Comparison of ENCODE assay signal across 31 cellular contexts in the genomic region with DNA sequence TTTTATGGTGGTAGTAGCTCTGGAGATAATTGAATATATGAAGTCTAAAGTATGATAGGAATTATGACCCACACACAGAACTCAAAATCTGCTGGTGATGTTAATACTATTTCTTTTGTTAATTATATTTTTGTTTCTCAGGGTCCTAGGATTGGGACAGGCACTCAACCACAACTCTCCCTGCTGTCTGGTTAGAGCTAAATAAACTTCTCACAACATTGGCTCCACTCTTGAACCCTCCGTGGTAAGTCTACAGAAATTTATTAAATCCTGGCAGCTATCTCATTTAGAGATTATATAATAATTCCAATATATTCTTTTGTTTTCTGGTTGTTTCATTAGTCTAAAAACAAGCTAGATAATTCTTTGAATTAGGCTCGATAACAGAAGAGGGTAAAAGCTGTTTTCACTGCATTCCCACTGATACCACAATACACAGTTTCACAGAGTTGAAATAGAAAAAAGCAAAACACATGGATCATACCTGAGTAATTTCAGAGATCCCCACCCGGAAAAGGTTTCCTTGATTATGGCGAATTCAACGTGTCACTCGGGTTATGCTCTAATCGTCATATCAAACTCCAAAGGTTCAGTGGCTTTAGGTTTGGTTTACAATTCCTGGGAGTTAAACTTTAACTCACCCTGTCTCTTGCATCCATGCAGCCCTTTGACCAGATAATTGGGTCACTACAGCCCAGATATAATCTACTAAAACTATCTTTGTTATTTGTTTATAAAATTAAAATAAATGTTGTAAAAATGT. TPM values are rescaled to one million over a fixed set of nuclear protein-coding genes. Genes with fewer than 3 reads are reported as not detected.
DNase-seq lines count a peak whose midpoint lies in the region; ATAC-seq and TF ChIP-seq lines count a peak whose summit lies in the region.
"Had no signal": no experiment of that assay in that cellular context is flagged by ENCODE, and none has a peak within 500 bp of the region (broad histone marks: within the 10 kb centered on the region; RNA-seq: fewer than 3 reads in every experiment).

A gene with protein sequence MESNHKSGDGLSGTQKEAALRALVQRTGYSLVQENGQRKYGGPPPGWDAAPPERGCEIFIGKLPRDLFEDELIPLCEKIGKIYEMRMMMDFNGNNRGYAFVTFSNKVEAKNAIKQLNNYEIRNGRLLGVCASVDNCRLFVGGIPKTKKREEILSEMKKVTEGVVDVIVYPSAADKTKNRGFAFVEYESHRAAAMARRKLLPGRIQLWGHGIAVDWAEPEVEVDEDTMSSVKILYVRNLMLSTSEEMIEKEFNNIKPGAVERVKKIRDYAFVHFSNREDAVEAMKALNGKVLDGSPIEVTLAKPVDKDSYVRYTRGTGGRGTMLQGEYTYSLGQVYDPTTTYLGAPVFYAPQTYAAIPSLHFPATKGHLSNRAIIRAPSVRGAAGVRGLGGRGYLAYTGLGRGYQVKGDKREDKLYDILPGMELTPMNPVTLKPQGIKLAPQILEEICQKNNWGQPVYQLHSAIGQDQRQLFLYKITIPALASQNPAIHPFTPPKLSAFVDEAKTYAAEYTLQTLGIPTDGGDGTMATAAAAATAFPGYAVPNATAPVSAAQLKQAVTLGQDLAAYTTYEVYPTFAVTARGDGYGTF (minus strand): TSS at position 531 of the 763 bp plus-strand sequence. CDS start 25,687 bp downstream, outside the sequence.

- H3K36me3 ChIP-seq in Caco-2 (ENCODE audit: control insufficient read depth, insufficient read depth, low read length) = no peaks in the 10 kb centered on the region
- no peaks in the 10 kb centered on the region for H3K36me3 ChIP-seq in rectal smooth muscle tissue (ENCODE audit: control insufficient read depth, insufficient read depth, low read length)
- H3K36me3 ChIP-seq in H7 (replicated peaks; ENCODE audit: control insufficient read depth, insufficient read depth, low read length) = no peaks in the 10 kb centered on the region
- no peaks in the 10 kb centered on the region for H3K36me3 ChIP-seq in uterus
- H3K36me3 ChIP-seq: lower lobe of right lung had no signal

- peak within 1 kb of the TSS; percentile 55 for H3K4me3 ChIP-seq in Caco-2 (ENCODE audit: low read depth, low read length)
- H3K4me3 ChIP-seq in rectal smooth muscle tissue (ENCODE audit: low read length) = peak within 1 kb of the TSS; percentile 42
- no peak within 1 kb of the TSS for H3K4me3 ChIP-seq in H7 (ENCODE audit: insufficient read depth, low read depth, low read length)
- no peak within 1 kb of the TSS for H3K4me3 ChIP-seq in uterus
- H3K4me3 ChIP-seq: lower lobe of right lung had no signal

- CTCF ChIA-PET in Caco-2 (lab: Charles Lee) = interaction anchor here (1.2 kb wide), 1 partner anchor 53 kb away, joined by 5 read pairs; no protein-coding TSS in a partner anchor

- H3K36me3 Mint-ChIP-seq in Caco-2 (ENCODE audit: insufficient read depth, unreplicated experiment) = peaks cover 5% of the 10 kb centered on the region
- H3K36me3 Mint-ChIP-seq: CD4-positive, alpha-beta memory T cell; WTC11 had no signal

- H3K4me1 ChIP-seq in Caco-2 (peaks cover 33% of the 10 kb centered on the region), rectal smooth muscle tissue (ENCODE audit: control insufficient read depth, insufficient read depth, low read length) (no peaks in the 10 kb centered on the region), uterus (no peaks in the 10 kb centered on the region)
- H3K4me1 ChIP-seq: lower lobe of right lung, parathyroid adenoma had no signal

- H3K27me3 Mint-ChIP-seq in Caco-2 (ENCODE audit: insufficient read depth, unreplicated experiment) = no peaks in the 10 kb centered on the region

- DNase-seq in Caco-2 (peak; percentile 53 to 67), left kidney (ENCODE audit: low read depth, low spot score) (peak; percentile 31), H7 (no peak), uterus (no peak), NCI-H345 (lab: John Stamatoyannopoulos, UW) (no peak)
- DNase-seq: activated CD4-positive, alpha-beta T cell treated with anti-CD3 and anti-CD28 coated beads, Interleukin-2, amount 50 U/mL, for 1 hour; activated naive CD8-positive, alpha-beta T cell treated with anti-CD3 and anti-CD28 coated beads, Interleukin-2, amount 50 U/mL, for 24 hours; activated T-cell treated with anti-CD3 and anti-CD28 coated beads, Interleukin-2, amount 50 U/mL, for 4 hours; CD4-positive, alpha-beta memory T cell; GF-D8; IMR-90; lower lobe of right lung; NCI-H1048; NCI-H187; NCI-H2171 treated with DMSO at 0.1 percent for 48 hours; NCI-H524 treated with DMSO at 0.1 percent for 48 hours; NK-92 treated with Interleukin-12 subunit alpha and Interleukin-12 subunit beta, amount 100 ng/mL, for 24 hours; SHP77 treated with DMSO at 0.1 percent for 48 hours; stimulated activated naive CD4-positive, alpha-beta T cell had no signal

- H3K4me3 Mint-ChIP-seq in Caco-2 (ENCODE audit: unreplicated experiment) = peak within 1 kb of the TSS; percentile 85
- H3K4me3 Mint-ChIP-seq: activated naive CD8-positive, alpha-beta T cell treated with anti-CD3 and anti-CD28 coated beads, Interleukin-2, amount 50 U/mL, for 24 hours; activated T-cell treated with anti-CD3 and anti-CD28 coated beads, Interleukin-2, amount 50 U/mL, for 4 hours; CD4-positive, alpha-beta memory T cell; central memory CD8-positive, alpha-beta T cell; neural crest cell; WTC11 had no signal

- intact Hi-C loops in Caco-2 (cut with micrococcal nuclease; ENCODE audit: unreplicated experiment) (loop anchor here (1.0 kb wide), 1 partner anchor 30 kb away; no protein-coding TSS in a partner anchor), uterus (cut with DNase I; ENCODE audit: low total_unique reads) (no loop called here)

- H3K27me3 ChIP-seq in Caco-2 (replicated peaks; ENCODE audit: control insufficient read depth, insufficient read depth, low read length) (no peaks in the 10 kb centered on the region), rectal smooth muscle tissue (ENCODE audit: control insufficient read depth, insufficient read depth, low read length) (no peaks in the 10 kb centered on the region), H7 (ENCODE audit: control insufficient read depth, insufficient read depth, low read length) (no peaks in the 10 kb centered on the region), uterus (no peaks in the 10 kb centered on the region)

- H3K9me3 ChIP-seq in Caco-2 (no peaks in the 10 kb centered on the region), uterus (no peaks in the 10 kb centered on the region)
- H3K9me3 ChIP-seq: lower lobe of right lung had no signal

- no peaks in the 10 kb centered on the region for H3K9me3 Mint-ChIP-seq in Caco-2 (ENCODE audit: unreplicated experiment)
- H3K9me3 Mint-ChIP-seq: activated naive CD8-positive, alpha-beta T cell treated with anti-CD3 and anti-CD28 coated beads, Interleukin-2, amount 50 U/mL, for 24 hours; activated T-cell treated with anti-CD3 and anti-CD28 coated beads, Interleukin-2, amount 50 U/mL, for 4 hours; CD4-positive, alpha-beta memory T cell; central memory CD8-positive, alpha-beta T cell; neural crest cell; WTC11 had no signal

- peak within 1 kb of the TSS; percentile 86 for H3K27ac Mint-ChIP-seq in Caco-2 (ENCODE audit: unreplicated experiment)
- H3K27ac Mint-ChIP-seq: activated naive CD8-positive, alpha-beta T cell treated with anti-CD3 and anti-CD28 coated beads, Interleukin-2, amount 50 U/mL, for 24 hours; CD4-positive, alpha-beta memory T cell; WTC11 had no signal

- H3K4me1 Mint-ChIP-seq in Caco-2 (ENCODE audit: low read depth, unreplicated experiment) = peaks cover 15% of the 10 kb centered on the region
- H3K4me1 Mint-ChIP-seq: activated naive CD8-positive, alpha-beta T cell treated with anti-CD3 and anti-CD28 coated beads, Interleukin-2, amount 50 U/mL, for 24 hours; CD4-positive, alpha-beta memory T cell; central memory CD8-positive, alpha-beta T cell; neural crest cell; WTC11 had no signal

- TF ChIP-seq POLR2A in uterus (IDR thresholded peaks at IDR 0.05) = no peak

- TF ChIP-seq CTCF in Caco-2 (IDR thresholded peaks at IDR 0.05; ENCODE audit: insufficient read depth in 1 of 2, low read depth in 1 of 2, low read length in 1 of 2, severe bottlenecking in 1 of 2, unreplicated experiment in 1 of 2) = no peak
- TF ChIP-seq CTCF in VCaP (conservative IDR thresholded peaks at IDR 0.05) = no peak
- no peak for TF ChIP-seq CTCF in uterus (IDR thresholded peaks at IDR 0.05)

- H3K27ac ChIP-seq in VCaP = peak within 1 kb of the TSS; percentile 60
- no peak within 1 kb of the TSS for H3K27ac ChIP-seq in rectal smooth muscle tissue (ENCODE audit: low read depth, low read length)
- no peak within 1 kb of the TSS for H3K27ac ChIP-seq in uterus
- H3K27ac ChIP-seq: lower lobe of right lung, parathyroid adenoma had no signal

- TSS peak; percentile 73 for BruUV-seq in Caco-2 (replicated peaks; lab: Mats Ljungman, UMichigan)

- no peak for ATAC-seq in HG02642 (IDR thresholded peaks at IDR 0.05; ENCODE audit: poor library complexity, unreplicated experiment)
- ATAC-seq: activated naive CD8-positive, alpha-beta T cell treated with anti-CD3 and anti-CD28 coated beads, Interleukin-2, amount 50 U/mL, for 24 hours; activated T-cell treated with anti-CD3 and anti-CD28 coated beads, Interleukin-2, amount 50 U/mL, for 4 hours; lower lobe of right lung; sciatic nerve; WTC11 had no signal

- H3K9ac ChIP-seq in rectal smooth muscle tissue (ENCODE audit: low read length) = no peak within 1 kb of the TSS
- H3K9ac ChIP-seq: parathyroid adenoma had no signal

- POLR2A ChIA-PET in Caco-2 (lab: Charles Lee) = interaction anchor here (1.0 kb wide), 1 partner anchor 18 kb away, joined by 3 read pairs; no protein-coding TSS in a partner anchor

RNA-seq across cellular contexts. Expression of the gene that starts here (rescaled TPM):
- total RNA-seq in Caco-2 (2022) = 29.9 and 36.0 TPM in 2 replicates
- not detected in 2 replicates for total RNA-seq in H7 (2014; rRNA removed; shearing (Covaris generic))
- total RNA-seq in uterus = under 1 TPM in 1 of 4 donors, not detected in 3; under 0.01 TPM
- total RNA-seq: A673; CD4-positive, alpha-beta memory T cell; dermis microvascular lymphatic vessel endothelial cell; endothelial cell of umbilical vein; IMR-90; lower lobe of right lung; neural crest cell; sciatic nerve; temporal lobe had no signal

Comparison
In these comparisons a context has a peak if more than half of its experiments do, and no peak if none do; other contexts are left out.
1. RNA of the gene that starts here (total RNA-seq): 29.9 to 36.0 TPM in Caco-2; not detected in H7 and under 0.01 TPM in uterus; every median in the first group is over 10 times any median in the second.
2. DNase-seq: peak in Caco-2 (2 of 2) and left kidney (single experiment); none in H7 (single experiment), uterus (0 of 2) and NCI-H345 (single experiment).
3. H3K4me3 ChIP-seq: peak in Caco-2 (single experiment) and rectal smooth muscle tissue (single experiment); none in H7 (single experiment) and uterus (0 of 2).